1 cellular context compared by ENCODE assay signal in genomic region chr1:64482720-64483119, GRCh38.
TF ChIP-seq lines count a peak whose summit lies in the region.

No MANE protein-coding gene starts in this region.

TF ChIP-seq in GM23338, 12 proteins besides CTCF, POLR2A, EP300 and RAD21 (continued from another document):
- TF ChIP-seq REST (IDR thresholded peaks at IDR 0.05; ENCODE audit: unreplicated experiment), result no peak
- TF ChIP-seq ZNF331 (CRISPR knock-in tag; IDR thresholded peaks at IDR 0.05; ENCODE audit: low read depth), result no peak
- no peak for TF ChIP-seq ZNF462 (CRISPR knock-in tag; IDR thresholded peaks at IDR 0.05)
- no peak for TF ChIP-seq ETS1 (IDR thresholded peaks at IDR 0.05)
- no peak for TF ChIP-seq EZH2phosphoT487 (IDR thresholded peaks at IDR 0.05; ENCODE audit: unreplicated experiment)
- TF ChIP-seq ZNF114 (CRISPR knock-in tag; IDR thresholded peaks at IDR 0.05), result no peak
- no peak for TF ChIP-seq JUNB (IDR thresholded peaks at IDR 0.05; ENCODE audit: unreplicated experiment)
- no peak for TF ChIP-seq STAT1 (IDR thresholded peaks at IDR 0.05; ENCODE audit: unreplicated experiment)
